17 cellular contexts compared by ENCODE assay signal in the genomic region with DNA sequence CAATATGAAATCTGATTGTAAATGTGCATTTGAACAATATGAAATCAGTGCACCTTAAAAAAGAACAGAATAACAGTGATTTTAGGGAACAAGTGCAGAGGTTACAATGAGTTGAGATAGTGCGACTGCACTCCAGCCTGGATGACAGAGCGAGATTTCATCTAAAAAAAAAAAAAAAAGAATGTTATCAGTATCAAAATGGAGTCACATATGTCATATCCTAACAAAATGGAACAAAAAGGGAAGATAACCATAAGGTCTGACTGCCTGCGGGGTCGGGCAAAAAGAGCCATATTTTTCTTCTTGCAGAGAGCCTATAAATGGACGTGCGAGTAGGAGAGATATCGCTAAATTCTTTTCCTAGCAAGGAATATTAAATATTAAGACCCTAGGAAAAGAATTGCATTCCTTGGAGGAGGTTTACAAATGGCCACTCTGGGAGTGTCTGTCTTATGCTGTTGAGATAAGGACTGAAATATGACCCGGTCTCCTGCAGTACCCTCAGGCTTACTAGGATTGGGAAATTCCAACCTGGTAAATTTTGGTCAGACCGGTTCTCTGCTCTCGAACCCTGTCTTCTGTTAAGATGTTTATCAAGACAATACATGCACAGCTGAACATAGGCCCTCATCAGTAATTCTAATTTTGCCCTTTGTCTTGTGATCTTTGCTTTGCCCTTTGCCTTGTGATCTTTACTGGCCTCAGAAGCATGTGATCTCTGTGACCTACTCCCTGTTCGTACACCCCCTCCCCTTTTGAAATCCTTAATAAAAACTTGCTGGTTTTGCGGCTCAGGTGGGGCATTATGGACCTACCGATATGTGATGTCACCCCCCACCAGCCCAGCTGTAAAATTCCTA. TPM values are rescaled to one million over a fixed set of nuclear protein-coding genes. Genes with fewer than 3 reads are reported as not detected.
"Had no signal": no experiment of that assay in that cellular context is flagged by ENCODE, and none has a peak within 500 bp of the region (broad histone marks: within the 10 kb centered on the region; RNA-seq: fewer than 3 reads in every experiment).

No MANE protein-coding gene starts in this region.

RNA-seq across cellular contexts. Expression of gene ZG16, which starts 5.3 kb away (rescaled TPM):
- total RNA-seq: activated CD4-positive, alpha-beta memory T cell treated with anti-CD3 and anti-CD28 coated beads for 36 hours; activated T-cell treated with anti-CD3 and anti-CD28 coated beads, Interleukin-2, amount 50 U/mL, for 72 hours; cardiac septum; chondrocyte; epithelial cell of proximal tubule; fibroblast of villous mesenchyme; heart right ventricle; kidney epithelial cell; left ventricle myocardium superior; mononuclear cell; myocyte; neural crest cell; omental fat pad; posterior vena cava; spleen; thoracic aorta; ureter had no signal
